37 cellular contexts compared by ENCODE assay signal in genomic region chr9:133468374-133468773, GRCh38. TPM values are rescaled to one million over a fixed set of nuclear protein-coding genes. Genes with fewer than 3 reads are reported as not detected.
"Had no signal": no experiment of that assay in that cellular context is flagged by ENCODE, and none has a peak within 500 bp of the region (broad histone marks: within the 10 kb centered on the region; RNA-seq: fewer than 3 reads in every experiment).

No MANE protein-coding gene starts in this region.

- H3K9me3 Mint-ChIP-seq: activated B cell treated with CpG ODN at 0.5 μM for 24 hours; activated CD8-positive, alpha-beta T cell treated with anti-CD3 and anti-CD28 coated beads for 36 hours; activated naive CD4-positive, alpha-beta T cell treated with anti-CD3 and anti-CD28 coated beads, Interleukin-2, amount 10 ng/mL, durations not matched to agents 7 days and 5 days; activated naive CD4-positive, alpha-beta T cell treated with anti-CD3 and anti-CD28 coated beads, Interleukin-2, amount 50 U/mL, for 72 hours; activated naive CD8-positive, alpha-beta T cell treated with anti-CD3 and anti-CD28 coated beads, Interleukin-2, amount 10 ng/mL, durations not matched to agents 7 days and 5 days; activated T-cell treated with anti-CD3 and anti-CD28 coated beads, Interleukin-2, amount 50 U/mL, for 4 hours; activated T-helper 2 cell treated with anti-CD3 and anti-CD28 coated beads, Interferon-gamma antibody, Interleukin-2, Interleukin-4, amounts not matched to agents 10 μg/mL and 5 μg/mL and 100 μg/mL, durations not matched to agents 14 hours and 24 hours and 36 hours; brain; T-helper 2 cell treated with Interferon-gamma antibody and Interleukin-4, amounts not matched to agents 5 μg/mL and 100 μg/mL, for 36 hours had no signal

- H3K27me3 Mint-ChIP-seq: activated B cell treated with CpG ODN at 0.5 μM for 24 hours; activated CD8-positive, alpha-beta T cell treated with anti-CD3 and anti-CD28 coated beads for 36 hours; activated naive CD8-positive, alpha-beta T cell treated with anti-CD3 and anti-CD28 coated beads, Interleukin-2, amount 10 ng/mL, durations not matched to agents 7 days and 5 days; brain; T-helper 17 cell had no signal

- H3K27ac ChIP-seq: ascending aorta, breast epithelium, cardiac muscle cell, colonic mucosa, epithelial cell of prostate, esophagus squamous epithelium, gastroesophageal sphincter, WERI-Rb-1 had no signal

- H3K4me3 ChIP-seq: ascending aorta, breast epithelium, cardiac muscle cell, colonic mucosa, esophagus squamous epithelium, gastroesophageal sphincter had no signal

- H3K36me3 Mint-ChIP-seq: activated naive CD4-positive, alpha-beta T cell treated with anti-CD3 and anti-CD28 coated beads, Interleukin-2, amount 10 ng/mL, durations not matched to agents 7 days and 5 days; activated naive CD4-positive, alpha-beta T cell treated with anti-CD3 and anti-CD28 coated beads, Interleukin-2, amount 50 U/mL, for 72 hours; activated naive CD8-positive, alpha-beta T cell treated with anti-CD3 and anti-CD28 coated beads, Interleukin-2, amount 10 ng/mL, durations not matched to agents 7 days and 5 days had no signal

- FAIRE-seq: endometrium, endothelial cell of umbilical vein had no signal

- ATAC-seq: activated CD4-positive, CD25-positive, alpha-beta regulatory T cell treated with anti-CD3 and anti-CD28 coated beads, Interleukin-2, amount 50 U/mL, for 24 hours; activated CD8-positive, alpha-beta T cell treated with anti-CD3 and anti-CD28 coated beads for 36 hours; activated naive CD4-positive, alpha-beta T cell treated with anti-CD3 and anti-CD28 coated beads, Interleukin-2, amount 50 U/mL, for 72 hours; activated T-cell treated with anti-CD3 and anti-CD28 coated beads, Interleukin-2, amount 50 U/mL, for 4 hours; gastroesophageal sphincter; T-helper 17 cell had no signal

- H3K4me1 Mint-ChIP-seq: activated B cell treated with CpG ODN at 0.5 μM for 24 hours; activated naive CD4-positive, alpha-beta T cell treated with anti-CD3 and anti-CD28 coated beads, Interleukin-2, amount 10 ng/mL, durations not matched to agents 7 days and 5 days; activated naive CD8-positive, alpha-beta T cell treated with anti-CD3 and anti-CD28 coated beads, Interleukin-2, amount 10 ng/mL, durations not matched to agents 7 days and 5 days; T-helper 17 cell had no signal

- DNase-seq: activated B cell treated with CpG ODN at 0.5 μM for 24 hours; activated CD4-positive, alpha-beta T cell treated with anti-CD3 and anti-CD28 coated beads for 48 hours; activated CD4-positive, alpha-beta T cell treated with anti-CD3 and anti-CD28 coated beads, Interleukin-2, amount 50 U/mL, for 1 hour; activated CD4-positive, alpha-beta T cell treated with anti-CD3 and anti-CD28 coated beads, Interleukin-2, amount 50 U/mL, for 48 hours; activated CD8-positive, alpha-beta memory T cell treated with anti-CD3 and anti-CD28 coated beads for 24 hours; activated CD8-positive, alpha-beta T cell treated with anti-CD3 and anti-CD28 coated beads for 36 hours; activated effector memory CD4-positive, alpha-beta T cell treated with anti-CD3 and anti-CD28 coated beads, Interleukin-2, amount 50 U/mL, for 16 hours; activated naive CD4-positive, alpha-beta T cell treated with anti-CD3 and anti-CD28 coated beads, Interleukin-2, amount 10 ng/mL, durations not matched to agents 7 days and 5 days; activated naive CD8-positive, alpha-beta T cell treated with anti-CD3 and anti-CD28 coated beads, Interleukin-2, amount 10 ng/mL, durations not matched to agents 7 days and 5 days; activated T-cell treated with anti-CD3 and anti-CD28 coated beads, Interleukin-2, amount 50 U/mL, for 4 hours; central memory CD4-positive, alpha-beta T cell; cerebellar nuclear complex; colonic mucosa; effector CD8-positive, alpha-beta T cell; esophagus squamous epithelium; foreskin melanocyte; T-helper 1 cell; T-helper 17 cell; T1000; WERI-Rb-1 had no signal

- H3K4me3 Mint-ChIP-seq: activated B cell treated with CpG ODN at 0.5 μM for 24 hours; activated CD8-positive, alpha-beta T cell treated with anti-CD3 and anti-CD28 coated beads for 36 hours; activated naive CD4-positive, alpha-beta T cell treated with anti-CD3 and anti-CD28 coated beads, Interleukin-2, amount 10 ng/mL, durations not matched to agents 7 days and 5 days; activated naive CD8-positive, alpha-beta T cell treated with anti-CD3 and anti-CD28 coated beads, Interleukin-2, amount 10 ng/mL, durations not matched to agents 7 days and 5 days; activated T-cell treated with anti-CD3 and anti-CD28 coated beads, Interleukin-2, amount 50 U/mL, for 4 hours; brain; T-helper 17 cell; T-helper 2 cell treated with Interferon-gamma antibody and Interleukin-4, amounts not matched to agents 5 μg/mL and 100 μg/mL, for 36 hours had no signal

- H3K9me3 ChIP-seq: ascending aorta, breast epithelium, colonic mucosa, esophagus squamous epithelium, gastroesophageal sphincter had no signal

- H3K27me3 ChIP-seq: ascending aorta, cardiac muscle cell, colonic mucosa, esophagus squamous epithelium, gastroesophageal sphincter had no signal

- H3K36me3 ChIP-seq: breast epithelium, colonic mucosa had no signal

- H3K27ac Mint-ChIP-seq: activated B cell treated with CpG ODN at 0.5 μM for 24 hours; activated CD8-positive, alpha-beta T cell treated with anti-CD3 and anti-CD28 coated beads for 36 hours; activated naive CD4-positive, alpha-beta T cell treated with anti-CD3 and anti-CD28 coated beads, Interleukin-2, amount 10 ng/mL, durations not matched to agents 7 days and 5 days; activated naive CD4-positive, alpha-beta T cell treated with anti-CD3 and anti-CD28 coated beads, Interleukin-2, amount 50 U/mL, for 72 hours; activated naive CD8-positive, alpha-beta T cell treated with anti-CD3 and anti-CD28 coated beads, Interleukin-2, amount 10 ng/mL, durations not matched to agents 7 days and 5 days; activated T-helper 2 cell treated with anti-CD3 and anti-CD28 coated beads, Interferon-gamma antibody, Interleukin-2, Interleukin-4, amounts not matched to agents 10 μg/mL and 5 μg/mL and 100 μg/mL, durations not matched to agents 14 hours and 24 hours and 36 hours; T-helper 17 cell; T-helper 2 cell treated with Interferon-gamma antibody and Interleukin-4, amounts not matched to agents 5 μg/mL and 100 μg/mL, for 36 hours had no signal

- H3K4me1 ChIP-seq: ascending aorta, breast epithelium, colonic mucosa, esophagus squamous epithelium, gastroesophageal sphincter had no signal

RNA-seq across cellular contexts. Expression of gene MYMK, which starts 56.4 kb away (rescaled TPM):
- total RNA-seq: activated B cell treated with CpG ODN at 0.5 μM for 24 hours; activated CD8-positive, alpha-beta T cell treated with anti-CD3 and anti-CD28 coated beads for 36 hours; activated naive CD4-positive, alpha-beta T cell treated with anti-CD3 and anti-CD28 coated beads, Interleukin-2, amount 50 U/mL, for 72 hours; activated naive CD8-positive, alpha-beta T cell treated with anti-CD3 and anti-CD28 coated beads, Interleukin-2, amount 10 ng/mL, durations not matched to agents 7 days and 5 days; activated T-cell treated with anti-CD3 and anti-CD28 coated beads, Interleukin-2, amount 50 U/mL, for 4 hours; activated T-helper 2 cell treated with anti-CD3 and anti-CD28 coated beads, Interferon-gamma antibody, Interleukin-2, Interleukin-4, amounts not matched to agents 10 μg/mL and 5 μg/mL and 100 μg/mL, durations not matched to agents 14 hours and 24 hours and 36 hours; ascending aorta; breast epithelium; cardiac muscle cell; colonic mucosa; dermis microvascular lymphatic vessel endothelial cell; endothelial cell of umbilical vein; esophagus squamous epithelium; fibroblast of lung; fibroblast of villous mesenchyme; gastroesophageal sphincter; glomerular endothelial cell; T-helper 17 cell had no signal
- polyA plus RNA-seq: cardiac muscle cell, endothelial cell of umbilical vein, esophagus, fibroblast of lung had no signal
